ENCODE assay signal across 13 cellular contexts in genomic region chr3:51622868-51623267, GRCh38. TPM values are rescaled to one million over a fixed set of nuclear protein-coding genes. Genes with fewer than 3 reads are reported as not detected.
DNase-seq lines count a peak whose midpoint lies in the region; TF ChIP-seq lines count a peak whose summit lies in the region.
"Had no signal": no experiment of that assay in that cellular context is flagged by ENCODE, and none has a peak within 500 bp of the region (broad histone marks: within the 10 kb centered on the region; RNA-seq: fewer than 3 reads in every experiment).

No MANE protein-coding gene starts in this region.

- TF ChIP-seq POLR2A in esophagus squamous epithelium (IDR thresholded peaks at IDR 0.05), result no peak

- intact Hi-C loops in esophagus squamous epithelium (cut with DNase I) (no loop called here), Caco-2 (cut with micrococcal nuclease; ENCODE audit: unreplicated experiment) (no loop called here)
- intact Hi-C loops in CD4-positive, alpha-beta memory T cell (cut with micrococcal nuclease), result no loop called here

- H3K27ac ChIP-seq in esophagus squamous epithelium, result peak overlapping the region in 3 of 4 donors; percentile 73 to 82 (median 74)
- H3K27ac ChIP-seq in rectal smooth muscle tissue (ENCODE audit: low read depth, low read length), result peak overlapping the region; percentile 73
- no peak overlapping the region for H3K27ac ChIP-seq in CD4-positive, alpha-beta memory T cell (ENCODE audit: low read depth, low read length)
- H3K27ac ChIP-seq: colonic mucosa, WERI-Rb-1 had no signal

- H3K4me1 Mint-ChIP-seq in CD4-positive, alpha-beta memory T cell, result peaks cover 9 to 27% (median 18%) of the 10 kb centered on the region in 4 donors
- peaks cover 15% of the 10 kb centered on the region for H3K4me1 Mint-ChIP-seq in Caco-2 (ENCODE audit: low read depth, unreplicated experiment)

- H3K27me3 Mint-ChIP-seq in CD4-positive, alpha-beta memory T cell, result no peaks in the 10 kb centered on the region
- no peaks in the 10 kb centered on the region for H3K27me3 Mint-ChIP-seq in Caco-2 (ENCODE audit: insufficient read depth, unreplicated experiment)

- H3K9me3 ChIP-seq in esophagus squamous epithelium (no peaks in the 10 kb centered on the region), Caco-2 (no peaks in the 10 kb centered on the region)
- no peaks in the 10 kb centered on the region for H3K9me3 ChIP-seq in CD4-positive, alpha-beta memory T cell (ENCODE audit: control insufficient read depth in 1 of 2, low read length in 2 of 2)
- H3K9me3 ChIP-seq: colonic mucosa, heart left ventricle had no signal

- H3K36me3 ChIP-seq in esophagus squamous epithelium (peaks cover 0 to 8% (median 0%) of the 10 kb centered on the region in 3 donors), rectal smooth muscle tissue (ENCODE audit: control insufficient read depth, insufficient read depth, low read length) (no peaks in the 10 kb centered on the region), Caco-2 (ENCODE audit: control insufficient read depth, insufficient read depth, low read length) (no peaks in the 10 kb centered on the region)
- H3K36me3 ChIP-seq in CD4-positive, alpha-beta memory T cell (ENCODE audit: insufficient read depth, low read length), result no peaks in the 10 kb centered on the region
- H3K36me3 ChIP-seq: colonic mucosa had no signal

- H3K27ac Mint-ChIP-seq in CD4-positive, alpha-beta memory T cell, result peak overlapping the region in 2 of 7 donors; percentile 3 to 46
- no peak overlapping the region for H3K27ac Mint-ChIP-seq in Caco-2 (ENCODE audit: unreplicated experiment)
- H3K27ac Mint-ChIP-seq: activated T-cell treated with anti-CD3 and anti-CD28 coated beads, Interleukin-2, amount 50 U/mL, for 72 hours had no signal

- no TSS peak for BruUV-seq in Caco-2 (replicated peaks; lab: Mats Ljungman, UMichigan)

- DNase-seq in EL (peak; percentile 50), NCI-H446 treated with DMSO at 0.1 percent for 48 hours (lab: John Stamatoyannopoulos, UW) (peak; percentile 83), esophagus squamous epithelium (lab: John Stamatoyannopoulos, UW) (no peak), UCSD-AML1 (lab: John Stamatoyannopoulos, UW; ENCODE audit: unreplicated experiment) (no peak), Caco-2 (no peak), COR-L47 (lab: John Stamatoyannopoulos, UW) (no peak)
- DNase-seq in CD4-positive, alpha-beta memory T cell, result no peak
- DNase-seq: activated T-cell treated with anti-CD3 and anti-CD28 coated beads, Interleukin-2, amount 50 U/mL, for 72 hours; colonic mucosa; NCI-H1930; WERI-Rb-1 had no signal

- H3K4me3 Mint-ChIP-seq in CD4-positive, alpha-beta memory T cell, result no peak overlapping the region
- H3K4me3 Mint-ChIP-seq in Caco-2 (ENCODE audit: unreplicated experiment), result no peak overlapping the region
- H3K4me3 Mint-ChIP-seq: activated T-cell treated with anti-CD3 and anti-CD28 coated beads, Interleukin-2, amount 50 U/mL, for 72 hours had no signal

- H3K4me3 ChIP-seq in esophagus squamous epithelium (no peak overlapping the region), rectal smooth muscle tissue (ENCODE audit: low read length) (no peak overlapping the region), Caco-2 (ENCODE audit: low read depth, low read length) (no peak overlapping the region)
- H3K4me3 ChIP-seq in CD4-positive, alpha-beta memory T cell (ENCODE audit: low read length in 2 of 2), result no peak overlapping the region
- H3K4me3 ChIP-seq: colonic mucosa, heart left ventricle had no signal

- H3K9ac ChIP-seq in rectal smooth muscle tissue (ENCODE audit: low read length), result no peak overlapping the region

- 75 to 79% methylated on average over 3 to 4 of the region's 4 CpGs for whole genome bisulfite sequencing in esophagus squamous epithelium, 2 donors

- H3K4me1 ChIP-seq in esophagus squamous epithelium (peaks cover 20 to 41% (median 31%) of the 10 kb centered on the region in 3 donors), rectal smooth muscle tissue (ENCODE audit: control insufficient read depth, insufficient read depth, low read length) (peaks cover 26% of the 10 kb centered on the region), Caco-2 (0 out of 2 replicates have a peak, but pooled peaks cover 3% of the 10 kb centered on the region)
- no peaks in the 10 kb centered on the region for H3K4me1 ChIP-seq in CD4-positive, alpha-beta memory T cell (ENCODE audit: insufficient read depth, low read length)
- H3K4me1 ChIP-seq: colonic mucosa had no signal

- H3K27me3 ChIP-seq in esophagus squamous epithelium, result no peaks in the 10 kb centered on the region
- no peaks in the 10 kb centered on the region for H3K27me3 ChIP-seq in rectal smooth muscle tissue (ENCODE audit: control insufficient read depth, insufficient read depth, low read length)
- no peaks in the 10 kb centered on the region for H3K27me3 ChIP-seq in CD4-positive, alpha-beta memory T cell (ENCODE audit: insufficient read depth, low read length)
- H3K27me3 ChIP-seq in Caco-2 (replicated peaks; ENCODE audit: control insufficient read depth, insufficient read depth, low read length), result no peaks in the 10 kb centered on the region
- H3K27me3 ChIP-seq: colonic mucosa, heart left ventricle had no signal

- peaks cover 16 to 21% of the 10 kb centered on the region in 2 donors for H3K36me3 Mint-ChIP-seq in CD4-positive, alpha-beta memory T cell
- H3K36me3 Mint-ChIP-seq in Caco-2 (ENCODE audit: insufficient read depth, unreplicated experiment), result no peaks in the 10 kb centered on the region

- no peaks in the 10 kb centered on the region for H3K9me3 Mint-ChIP-seq in CD4-positive, alpha-beta memory T cell
- H3K9me3 Mint-ChIP-seq in Caco-2 (ENCODE audit: unreplicated experiment), result no peaks in the 10 kb centered on the region
- H3K9me3 Mint-ChIP-seq: activated T-cell treated with anti-CD3 and anti-CD28 coated beads, Interleukin-2, amount 50 U/mL, for 72 hours had no signal

- POLR2A ChIA-PET in CD4-positive, alpha-beta memory T cell (lab: Charles Lee; ENCODE audit: partially characterized antibody), result no interaction called here
- POLR2A ChIA-PET in Caco-2 (lab: Charles Lee), result no interaction called here

- TF ChIP-seq CTCF in esophagus squamous epithelium (IDR thresholded peaks at IDR 0.05), result no peak
- no peak for TF ChIP-seq CTCF in Caco-2 (IDR thresholded peaks at IDR 0.05; ENCODE audit: insufficient read depth in 1 of 2, low read depth in 1 of 2, low read length in 1 of 2, severe bottlenecking in 1 of 2, unreplicated experiment in 1 of 2)

- CTCF ChIA-PET in CD4-positive, alpha-beta memory T cell (lab: Charles Lee; ENCODE audit: partially characterized antibody), result no interaction called here
- CTCF ChIA-PET in Caco-2 (lab: Charles Lee), result no interaction called here

RNA-seq across cellular contexts. Expression of gene TEX264, which starts 48.2 kb away (rescaled TPM):
- total RNA-seq in esophagus squamous epithelium (10 to 100 TPM; 39.9 to 65.0 (median 57.3) TPM), Caco-2 (2022) (32.4 and 37.9 TPM in 2 replicates)
- total RNA-seq in CD4-positive, alpha-beta memory T cell, result 10 to 100 TPM; 40.0 to 40.9 TPM
- polyA plus RNA-seq in CD4-positive, alpha-beta memory T cell, result 100 to 1,000 TPM; 110 to 138 TPM

Comparison
In these comparisons a context has a peak if more than half of its experiments do, and no peak if none do; other contexts are left out.
1. DNase-seq: peak in EL (single experiment) and NCI-H446 treated with DMSO at 0.1 percent for 48 hours (single experiment); none in esophagus squamous epithelium (single experiment), UCSD-AML1 (single experiment), CD4-positive, alpha-beta memory T cell (0 of 5), Caco-2 (0 of 2) and COR-L47 (single experiment).